Comparison of ENCODE assay signal across 1 cellular context in genomic region chr9:4679268-4680177, GRCh38.
A peak's percentile ranks its signal among the peaks of the same experiment; 100 is the strongest.
TF ChIP-seq lines count a peak whose summit lies in the region.

CDC37L1 (plus strand) TSS chr9:4679569; CDS start chr9:4679768, 199 bp downstream.

TF ChIP-seq in WTC11, 78 proteins besides CTCF, POLR2A, EP300 and RAD21 (continued from another document and continues in another):
- TF ChIP-seq AFF4 (CRISPR knock-in tag; IDR thresholded peaks at IDR 0.05; ENCODE audit: borderline replicate concordance) (no peak), ESRRA (CRISPR knock-in tag; IDR thresholded peaks at IDR 0.05; ENCODE audit: borderline replicate concordance) (0 out of 2 replicates have a peak, but pooled peaks have one; percentile 31), MYBL2 (CRISPR knock-in tag; IDR thresholded peaks at IDR 0.05) (peak; percentile 90), SMAD3 (CRISPR knock-in tag; IDR thresholded peaks at IDR 0.05; ENCODE audit: borderline replicate concordance) (no peak), TCF7 (CRISPR knock-in tag; IDR thresholded peaks at IDR 0.05; ENCODE audit: low read depth) (no peak), ZNF396 (CRISPR knock-in tag; IDR thresholded peaks at IDR 0.05; ENCODE audit: borderline replicate concordance) (no peak), E2F1 (CRISPR knock-in tag; IDR thresholded peaks at IDR 0.05) (peak; percentile 78; the same call in 1 of the 2 replicates), KAT7 (CRISPR knock-in tag; IDR thresholded peaks at IDR 0.05; ENCODE audit: borderline replicate concordance) (peak; percentile 20; the same call in 1 of the 2 replicates), USF1 (CRISPR knock-in tag; IDR thresholded peaks at IDR 0.05) (no peak), SOX15 (CRISPR knock-in tag; IDR thresholded peaks at IDR 0.05) (no peak), ZNF219 (CRISPR knock-in tag; IDR thresholded peaks at IDR 0.05; ENCODE audit: borderline replicate concordance) (no peak), ATF1 (CRISPR knock-in tag; IDR thresholded peaks at IDR 0.05) (peak; percentile 73; the same call in 1 of the 2 replicates), NFYB (CRISPR knock-in tag; conservative IDR thresholded peaks at IDR 0.05; ENCODE audit: low read depth) (no peak), SP1 (CRISPR knock-in tag; conservative IDR thresholded peaks at IDR 0.05) (peak; percentile 93), NR3C1 (CRISPR knock-in tag; conservative IDR thresholded peaks at IDR 0.05; ENCODE audit: low read depth) (no peak), CREB1 (CRISPR knock-in tag; IDR thresholded peaks at IDR 0.05) (no peak), ETV6 (CRISPR knock-in tag; IDR thresholded peaks at IDR 0.05) (peak; percentile 81; the same call in 1 of the 2 replicates), CREM (CRISPR knock-in tag; IDR thresholded peaks at IDR 0.05) (peak; percentile 95), RORB (CRISPR knock-in tag; IDR thresholded peaks at IDR 0.05) (no peak), CDX4 (CRISPR knock-in tag; IDR thresholded peaks at IDR 0.05; ENCODE audit: borderline replicate concordance) (no peak), NFATC4 (CRISPR knock-in tag; IDR thresholded peaks at IDR 0.05) (no peak), NR1H2 (CRISPR knock-in tag; IDR thresholded peaks at IDR 0.05) (no peak), ELF4 (CRISPR knock-in tag; IDR thresholded peaks at IDR 0.05; ENCODE audit: low read depth) (no peak), E2F5 (CRISPR knock-in tag; IDR thresholded peaks at IDR 0.05) (peak; percentile 44; the same call in 1 of the 2 replicates), JUN (CRISPR knock-in tag; IDR thresholded peaks at IDR 0.05) (no peak), FOXK1 (CRISPR knock-in tag; IDR thresholded peaks at IDR 0.05) (peak; percentile 91)
- TF ChIP-seq, protein P1, sequence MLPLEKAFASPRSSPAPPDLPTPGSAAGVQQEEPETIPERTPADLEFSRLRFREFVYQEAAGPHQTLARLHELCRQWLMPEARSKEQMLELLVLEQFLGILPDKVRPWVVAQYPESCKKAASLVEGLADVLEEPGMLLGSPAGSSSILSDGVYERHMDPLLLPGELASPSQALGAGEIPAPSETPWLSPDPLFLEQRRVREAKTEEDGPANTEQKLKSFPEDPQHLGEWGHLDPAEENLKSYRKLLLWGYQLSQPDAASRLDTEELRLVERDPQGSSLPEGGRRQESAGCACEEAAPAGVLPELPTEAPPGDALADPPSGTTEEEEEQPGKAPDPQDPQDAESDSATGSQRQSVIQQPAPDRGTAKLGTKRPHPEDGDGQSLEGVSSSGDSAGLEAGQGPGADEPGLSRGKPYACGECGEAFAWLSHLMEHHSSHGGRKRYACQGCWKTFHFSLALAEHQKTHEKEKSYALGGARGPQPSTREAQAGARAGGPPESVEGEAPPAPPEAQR (CRISPR knock-in tag; IDR thresholded peaks at IDR 0.05), result no peak
- TF ChIP-seq, protein P2, sequence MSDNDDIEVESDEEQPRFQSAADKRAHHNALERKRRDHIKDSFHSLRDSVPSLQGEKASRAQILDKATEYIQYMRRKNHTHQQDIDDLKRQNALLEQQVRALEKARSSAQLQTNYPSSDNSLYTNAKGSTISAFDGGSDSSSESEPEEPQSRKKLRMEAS (CRISPR knock-in tag; IDR thresholded peaks at IDR 0.05), result peak; percentile 82; the same call in 1 of the 2 replicates
- TF ChIP-seq, protein P3, sequence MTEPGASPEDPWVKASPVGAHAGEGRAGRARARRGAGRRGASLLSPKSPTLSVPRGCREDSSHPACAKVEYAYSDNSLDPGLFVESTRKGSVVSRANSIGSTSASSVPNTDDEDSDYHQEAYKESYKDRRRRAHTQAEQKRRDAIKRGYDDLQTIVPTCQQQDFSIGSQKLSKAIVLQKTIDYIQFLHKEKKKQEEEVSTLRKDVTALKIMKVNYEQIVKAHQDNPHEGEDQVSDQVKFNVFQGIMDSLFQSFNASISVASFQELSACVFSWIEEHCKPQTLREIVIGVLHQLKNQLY (CRISPR knock-in tag; IDR thresholded peaks at IDR 0.05), result 0 out of 2 replicates have a peak, but pooled peaks have one; percentile 62
- TF ChIP-seq, protein P4, sequence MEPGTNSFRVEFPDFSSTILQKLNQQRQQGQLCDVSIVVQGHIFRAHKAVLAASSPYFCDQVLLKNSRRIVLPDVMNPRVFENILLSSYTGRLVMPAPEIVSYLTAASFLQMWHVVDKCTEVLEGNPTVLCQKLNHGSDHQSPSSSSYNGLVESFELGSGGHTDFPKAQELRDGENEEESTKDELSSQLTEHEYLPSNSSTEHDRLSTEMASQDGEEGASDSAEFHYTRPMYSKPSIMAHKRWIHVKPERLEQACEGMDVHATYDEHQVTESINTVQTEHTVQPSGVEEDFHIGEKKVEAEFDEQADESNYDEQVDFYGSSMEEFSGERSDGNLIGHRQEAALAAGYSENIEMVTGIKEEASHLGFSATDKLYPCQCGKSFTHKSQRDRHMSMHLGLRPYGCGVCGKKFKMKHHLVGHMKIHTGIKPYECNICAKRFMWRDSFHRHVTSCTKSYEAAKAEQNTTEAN (CRISPR knock-in tag; IDR thresholded peaks at IDR 0.05), result peak; percentile 82
- TF ChIP-seq, protein P5, sequence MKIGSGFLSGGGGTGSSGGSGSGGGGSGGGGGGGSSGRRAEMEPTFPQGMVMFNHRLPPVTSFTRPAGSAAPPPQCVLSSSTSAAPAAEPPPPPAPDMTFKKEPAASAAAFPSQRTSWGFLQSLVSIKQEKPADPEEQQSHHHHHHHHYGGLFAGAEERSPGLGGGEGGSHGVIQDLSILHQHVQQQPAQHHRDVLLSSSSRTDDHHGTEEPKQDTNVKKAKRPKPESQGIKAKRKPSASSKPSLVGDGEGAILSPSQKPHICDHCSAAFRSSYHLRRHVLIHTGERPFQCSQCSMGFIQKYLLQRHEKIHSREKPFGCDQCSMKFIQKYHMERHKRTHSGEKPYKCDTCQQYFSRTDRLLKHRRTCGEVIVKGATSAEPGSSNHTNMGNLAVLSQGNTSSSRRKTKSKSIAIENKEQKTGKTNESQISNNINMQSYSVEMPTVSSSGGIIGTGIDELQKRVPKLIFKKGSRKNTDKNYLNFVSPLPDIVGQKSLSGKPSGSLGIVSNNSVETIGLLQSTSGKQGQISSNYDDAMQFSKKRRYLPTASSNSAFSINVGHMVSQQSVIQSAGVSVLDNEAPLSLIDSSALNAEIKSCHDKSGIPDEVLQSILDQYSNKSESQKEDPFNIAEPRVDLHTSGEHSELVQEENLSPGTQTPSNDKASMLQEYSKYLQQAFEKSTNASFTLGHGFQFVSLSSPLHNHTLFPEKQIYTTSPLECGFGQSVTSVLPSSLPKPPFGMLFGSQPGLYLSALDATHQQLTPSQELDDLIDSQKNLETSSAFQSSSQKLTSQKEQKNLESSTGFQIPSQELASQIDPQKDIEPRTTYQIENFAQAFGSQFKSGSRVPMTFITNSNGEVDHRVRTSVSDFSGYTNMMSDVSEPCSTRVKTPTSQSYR (CRISPR knock-in tag; IDR thresholded peaks at IDR 0.05), result peak; percentile 72; the same call in 1 of the 2 replicates
- TF ChIP-seq, protein P6, sequence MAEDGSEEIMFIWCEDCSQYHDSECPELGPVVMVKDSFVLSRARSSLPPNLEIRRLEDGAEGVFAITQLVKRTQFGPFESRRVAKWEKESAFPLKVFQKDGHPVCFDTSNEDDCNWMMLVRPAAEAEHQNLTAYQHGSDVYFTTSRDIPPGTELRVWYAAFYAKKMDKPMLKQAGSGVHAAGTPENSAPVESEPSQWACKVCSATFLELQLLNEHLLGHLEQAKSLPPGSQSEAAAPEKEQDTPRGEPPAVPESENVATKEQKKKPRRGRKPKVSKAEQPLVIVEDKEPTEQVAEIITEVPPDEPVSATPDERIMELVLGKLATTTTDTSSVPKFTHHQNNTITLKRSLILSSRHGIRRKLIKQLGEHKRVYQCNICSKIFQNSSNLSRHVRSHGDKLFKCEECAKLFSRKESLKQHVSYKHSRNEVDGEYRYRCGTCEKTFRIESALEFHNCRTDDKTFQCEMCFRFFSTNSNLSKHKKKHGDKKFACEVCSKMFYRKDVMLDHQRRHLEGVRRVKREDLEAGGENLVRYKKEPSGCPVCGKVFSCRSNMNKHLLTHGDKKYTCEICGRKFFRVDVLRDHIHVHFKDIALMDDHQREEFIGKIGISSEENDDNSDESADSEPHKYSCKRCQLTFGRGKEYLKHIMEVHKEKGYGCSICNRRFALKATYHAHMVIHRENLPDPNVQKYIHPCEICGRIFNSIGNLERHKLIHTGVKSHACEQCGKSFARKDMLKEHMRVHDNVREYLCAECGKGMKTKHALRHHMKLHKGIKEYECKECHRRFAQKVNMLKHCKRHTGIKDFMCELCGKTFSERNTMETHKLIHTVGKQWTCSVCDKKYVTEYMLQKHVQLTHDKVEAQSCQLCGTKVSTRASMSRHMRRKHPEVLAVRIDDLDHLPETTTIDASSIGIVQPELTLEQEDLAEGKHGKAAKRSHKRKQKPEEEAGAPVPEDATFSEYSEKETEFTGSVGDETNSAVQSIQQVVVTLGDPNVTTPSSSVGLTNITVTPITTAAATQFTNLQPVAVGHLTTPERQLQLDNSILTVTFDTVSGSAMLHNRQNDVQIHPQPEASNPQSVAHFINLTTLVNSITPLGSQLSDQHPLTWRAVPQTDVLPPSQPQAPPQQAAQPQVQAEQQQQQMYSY (CRISPR knock-in tag; IDR thresholded peaks at IDR 0.05), result no peak
- TF ChIP-seq, protein P7, sequence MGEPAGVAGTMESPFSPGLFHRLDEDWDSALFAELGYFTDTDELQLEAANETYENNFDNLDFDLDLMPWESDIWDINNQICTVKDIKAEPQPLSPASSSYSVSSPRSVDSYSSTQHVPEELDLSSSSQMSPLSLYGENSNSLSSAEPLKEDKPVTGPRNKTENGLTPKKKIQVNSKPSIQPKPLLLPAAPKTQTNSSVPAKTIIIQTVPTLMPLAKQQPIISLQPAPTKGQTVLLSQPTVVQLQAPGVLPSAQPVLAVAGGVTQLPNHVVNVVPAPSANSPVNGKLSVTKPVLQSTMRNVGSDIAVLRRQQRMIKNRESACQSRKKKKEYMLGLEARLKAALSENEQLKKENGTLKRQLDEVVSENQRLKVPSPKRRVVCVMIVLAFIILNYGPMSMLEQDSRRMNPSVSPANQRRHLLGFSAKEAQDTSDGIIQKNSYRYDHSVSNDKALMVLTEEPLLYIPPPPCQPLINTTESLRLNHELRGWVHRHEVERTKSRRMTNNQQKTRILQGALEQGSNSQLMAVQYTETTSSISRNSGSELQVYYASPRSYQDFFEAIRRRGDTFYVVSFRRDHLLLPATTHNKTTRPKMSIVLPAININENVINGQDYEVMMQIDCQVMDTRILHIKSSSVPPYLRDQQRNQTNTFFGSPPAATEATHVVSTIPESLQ (CRISPR knock-in tag; IDR thresholded peaks at IDR 0.05), result no peak
- TF ChIP-seq, protein P8, sequence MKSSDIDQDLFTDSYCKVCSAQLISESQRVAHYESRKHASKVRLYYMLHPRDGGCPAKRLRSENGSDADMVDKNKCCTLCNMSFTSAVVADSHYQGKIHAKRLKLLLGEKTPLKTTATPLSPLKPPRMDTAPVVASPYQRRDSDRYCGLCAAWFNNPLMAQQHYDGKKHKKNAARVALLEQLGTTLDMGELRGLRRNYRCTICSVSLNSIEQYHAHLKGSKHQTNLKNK (CRISPR knock-in tag; IDR thresholded peaks at IDR 0.05), result no peak
- TF ChIP-seq, protein P9, sequence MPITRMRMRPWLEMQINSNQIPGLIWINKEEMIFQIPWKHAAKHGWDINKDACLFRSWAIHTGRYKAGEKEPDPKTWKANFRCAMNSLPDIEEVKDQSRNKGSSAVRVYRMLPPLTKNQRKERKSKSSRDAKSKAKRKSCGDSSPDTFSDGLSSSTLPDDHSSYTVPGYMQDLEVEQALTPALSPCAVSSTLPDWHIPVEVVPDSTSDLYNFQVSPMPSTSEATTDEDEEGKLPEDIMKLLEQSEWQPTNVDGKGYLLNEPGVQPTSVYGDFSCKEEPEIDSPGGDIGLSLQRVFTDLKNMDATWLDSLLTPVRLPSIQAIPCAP (CRISPR knock-in tag; IDR thresholded peaks at IDR 0.05), result no peak
